ENCODE assay signal across 1 cellular context in genomic region chr16:29805232-29806095, GRCh38.
TF ChIP-seq lines count a peak whose summit lies in the region.

No MANE protein-coding gene starts in this region.

TF ChIP-seq in K562, 482 proteins besides CTCF, POLR2A, EP300 and RAD21 (continued from another document and continues in another):
- peak; percentile 23; the same call in 1 of the 2 replicates for TF ChIP-seq E2F4 (CRISPR knock-in tag; IDR thresholded peaks at IDR 0.05; ENCODE audit: low read depth)
- peak; percentile 77 for TF ChIP-seq ELF1 (tag; IDR thresholded peaks at IDR 0.05)
- peak; percentile 86 for TF ChIP-seq L3MBTL2 (IDR thresholded peaks at IDR 0.05)
- TF ChIP-seq CREB3L1 (IDR thresholded peaks at IDR 0.05; ENCODE audit: borderline replicate concordance, low read depth), result no peak; the same call in 1 of the 2 replicates
- peak; percentile 91 for TF ChIP-seq TFAP4 (CRISPR knock-in tag; IDR thresholded peaks at IDR 0.05; ENCODE audit: borderline replicate concordance)
- TF ChIP-seq CTBP1 (IDR thresholded peaks at IDR 0.05; ENCODE audit: borderline replicate concordance), result peak; percentile 98
- 0 out of 2 replicates have a peak, but pooled peaks have one; percentile 8 for TF ChIP-seq ZBTB26 (CRISPR knock-in tag; IDR thresholded peaks at IDR 0.05)
- TF ChIP-seq ZC3H11A (IDR thresholded peaks at IDR 0.05; ENCODE audit: low read depth, low read length), result no peak
- peak in 1 of 2 experiments; percentile 49; a peak in 1 of 4 replicates for TF ChIP-seq HDAC1 (IDR thresholded peaks at IDR 0.05)
- TF ChIP-seq ZNF217 (CRISPR knock-in tag; IDR thresholded peaks at IDR 0.05), result no peak
- peak; percentile 87 for TF ChIP-seq SPI1 (IDR thresholded peaks at IDR 0.05; ENCODE audit: borderline replicate concordance, low read depth, low read length)
- no peak for TF ChIP-seq PRMT5 (CRISPR knock-in tag; IDR thresholded peaks at IDR 0.05)
- TF ChIP-seq NFE2 (IDR thresholded peaks at IDR 0.05; ENCODE audit: low read depth), result peak; percentile 14
- TF ChIP-seq MYBL2 (IDR thresholded peaks at IDR 0.05; ENCODE audit: low read depth), result peak; percentile 96
- peak; percentile 93; the same call in 1 of the 2 replicates for TF ChIP-seq MYBL2 (CRISPR knock-in tag; IDR thresholded peaks at IDR 0.05; ENCODE audit: borderline replicate concordance)
- TF ChIP-seq NFATC3 (IDR thresholded peaks at IDR 0.05), result no peak
- TF ChIP-seq TAF1 (IDR thresholded peaks at IDR 0.05; ENCODE audit: control insufficient read depth, extremely low read depth, insufficient read depth, low read length, severe bottlenecking), result peak; percentile 92
- peak; percentile 82 for TF ChIP-seq FOXJ2 (tag; IDR thresholded peaks at IDR 0.05)
- TF ChIP-seq ZNF77 (CRISPR knock-in tag; IDR thresholded peaks at IDR 0.05), result no peak
- peak; percentile 28; the same call in 1 of the 2 replicates for TF ChIP-seq CEBPG (CRISPR knock-in tag; IDR thresholded peaks at IDR 0.05)
- TF ChIP-seq CEBPG (tag; conservative IDR thresholded peaks at IDR 0.05 in 1 of 2, IDR thresholded peaks at IDR 0.05 in 1 of 2), result no peak
- peak; percentile 36; the same call in 1 of the 2 replicates for TF ChIP-seq USF2 (CRISPR knock-in tag; IDR thresholded peaks at IDR 0.05)
- TF ChIP-seq TRIM24 (IDR thresholded peaks at IDR 0.05), result peak in 1 of 2 experiments; percentile 79; a peak in 2 of 4 replicates
- TF ChIP-seq HNRNPH1 (optimal IDR thresholded peaks at IDR 0.05; ENCODE audit: low read depth, low read length), result no peak
- peak; percentile 83 for TF ChIP-seq ZNF263 (CRISPR knock-in tag; IDR thresholded peaks at IDR 0.05; ENCODE audit: borderline replicate concordance)
- TF ChIP-seq NFXL1 (CRISPR knock-in tag; IDR thresholded peaks at IDR 0.05), result no peak
- no peak for TF ChIP-seq TCF3 (CRISPR knock-in tag; IDR thresholded peaks at IDR 0.05)
- 0 out of 4 replicates have a peak, but pooled peaks of 1 of the 2 experiments have one; percentile 45 for TF ChIP-seq ARNT (IDR thresholded peaks at IDR 0.05)
- no peak for TF ChIP-seq MCM3 (IDR thresholded peaks at IDR 0.05)
- peak; percentile 83; the same call in 1 of the 2 replicates for TF ChIP-seq THRB (CRISPR knock-in tag; conservative IDR thresholded peaks at IDR 0.05)
- no peak for TF ChIP-seq ZNF140 (CRISPR knock-in tag; IDR thresholded peaks at IDR 0.05)
- peak; percentile 30; the same call in 1 of the 2 replicates for TF ChIP-seq TARDBP (IDR thresholded peaks at IDR 0.05)
- peak; percentile 61 for TF ChIP-seq MEIS2 (IDR thresholded peaks at IDR 0.05; ENCODE audit: partially characterized antibody)
- TF ChIP-seq NR2C2 (CRISPR knock-in tag; IDR thresholded peaks at IDR 0.05), result no peak
- peak; percentile 74 for TF ChIP-seq NR2C2 (tag; IDR thresholded peaks at IDR 0.05)
- TF ChIP-seq KDM5B (IDR thresholded peaks at IDR 0.05; ENCODE audit: insufficient replicate concordance, low read depth, low read length), result peak; percentile 75
- TF ChIP-seq BRD4 (IDR thresholded peaks at IDR 0.05), result peak; percentile 73
- TF ChIP-seq KLF1 (tag; IDR thresholded peaks at IDR 0.05), result 0 out of 2 replicates have a peak, but pooled peaks have one; percentile 62
- peak; percentile 52 for TF ChIP-seq ETV5 (CRISPR knock-in tag; IDR thresholded peaks at IDR 0.05; ENCODE audit: low read depth)
- TF ChIP-seq FOXM1 (IDR thresholded peaks at IDR 0.05; ENCODE audit: low read depth), result peak; percentile 78
- peak; percentile 49; the same call in 1 of the 2 replicates for TF ChIP-seq FOXM1 (CRISPR knock-in tag; IDR thresholded peaks at IDR 0.05; ENCODE audit: low read depth)
- TF ChIP-seq RREB1 (CRISPR knock-in tag; IDR thresholded peaks at IDR 0.05), result peak; percentile 72; the same call in 1 of the 2 replicates
- TF ChIP-seq ZNF318 (IDR thresholded peaks at IDR 0.05; ENCODE audit: borderline replicate concordance in 1 of 2, low read depth in 1 of 2), result no peak
- peak; percentile 12; the same call in 1 of the 2 replicates for TF ChIP-seq ZC3H4 (CRISPR knock-in tag; IDR thresholded peaks at IDR 0.05; ENCODE audit: borderline replicate concordance)
